8 cellular contexts compared by ENCODE assay signal in genomic region chr7:123557016-123557630, GRCh38. TPM values are rescaled to one million over a fixed set of nuclear protein-coding genes. Genes with fewer than 3 reads are reported as not detected.
DNase-seq lines count a peak whose midpoint lies in the region; ATAC-seq, FAIRE-seq and TF ChIP-seq lines count a peak whose summit lies in the region.

No MANE protein-coding gene starts in this region.

- no peak overlapping the region for H3K4me3 Mint-ChIP-seq in WTC11

- H3K4me1 Mint-ChIP-seq in WTC11: no peaks in the 10 kb centered on the region; the same call in 1 of the 2 replicates

- peak; percentile 21 for ATAC-seq in HG02884 (IDR thresholded peaks at IDR 0.05; ENCODE audit: unreplicated experiment)
- no peak for ATAC-seq in WTC11
- ATAC-seq in upper lobe of right lung: no peak
- no peak for ATAC-seq in GM18909 (IDR thresholded peaks at IDR 0.05; ENCODE audit: poor library complexity, unreplicated experiment)
- ATAC-seq in HG02610 (IDR thresholded peaks at IDR 0.05; ENCODE audit: unreplicated experiment): no peak

- H3K9me2 ChIP-seq in DOHH2 (replicated peaks; ENCODE audit: control insufficient read depth, low read length): no peaks in the 10 kb centered on the region

- H3K36me3 ChIP-seq in DOHH2 (ENCODE audit: control insufficient read depth, low read length): peaks cover 39% of the 10 kb centered on the region
- peaks cover 0 to 2% of the 10 kb centered on the region in 2 donors for H3K36me3 ChIP-seq in kidney (ENCODE audit: control insufficient read depth in 1 of 2, insufficient read depth in 2 of 2, low read length in 2 of 2)
- H3K36me3 ChIP-seq in upper lobe of right lung: peaks cover 16% of the 10 kb centered on the region

- H3K9me3 Mint-ChIP-seq in WTC11: peaks cover 4% of the 10 kb centered on the region; the same call in 1 of the 2 replicates

- H3F3A ChIP-seq in DOHH2 (ENCODE audit: control insufficient read depth, insufficient read depth): no peaks in the 10 kb centered on the region

- no peaks in the 10 kb centered on the region for H3K27me3 Mint-ChIP-seq in WTC11 (ENCODE audit: low read depth)

- peak overlapping the region; percentile 85 to 91 for H3K9ac ChIP-seq in kidney (ENCODE audit: low read length in 2 of 2)

- H4K20me1 ChIP-seq in DOHH2 (ENCODE audit: control insufficient read depth, insufficient read depth, low read depth, low read length): no peaks in the 10 kb centered on the region

- TF ChIP-seq CTCF in DOHH2 (IDR thresholded peaks at IDR 0.05; ENCODE audit: low read depth, low read length, poor library complexity, severe bottlenecking) (no peak), WTC11 (IDR thresholded peaks at IDR 0.05) (no peak), kidney (IDR thresholded peaks at IDR 0.05; ENCODE audit: borderline replicate concordance, extremely low read depth, insufficient read depth) (no peak), upper lobe of right lung (IDR thresholded peaks at IDR 0.05) (no peak)

- H3K9me3 ChIP-seq in DOHH2 (ENCODE audit: control insufficient read depth, insufficient read depth, low read length) (no peaks in the 10 kb centered on the region), kidney (ENCODE audit: control insufficient read depth in 1 of 2, low read length in 2 of 2) (no peaks in the 10 kb centered on the region), upper lobe of right lung (no peaks in the 10 kb centered on the region)

- H3K36me3 Mint-ChIP-seq in WTC11: peaks cover 12% of the 10 kb centered on the region

- FAIRE-seq in kidney (lab: Jason Lieb, UNC): no peak

- POLR2A ChIA-PET in WTC11 (lab: Charles Lee): interaction anchor here (0.5 to 1.2 kb wide), 5 partner anchors 13 to 191 kb away, joined by 3 to 4 read pairs (median 3); partner anchors contain the start of gene IQUB

- H3K27ac ChIP-seq in DOHH2 (ENCODE audit: low read depth, low read length) (peak overlapping the region; percentile 20; the same call in 1 of the 2 replicates), kidney (ENCODE audit: low read depth in 2 of 2, low read length in 2 of 2) (peak overlapping the region; percentile 91 to 94), upper lobe of right lung (peak overlapping the region; percentile 92)

- H3K79me2 ChIP-seq in DOHH2 (ENCODE audit: control insufficient read depth, low read length): peaks cover 45% of the 10 kb centered on the region

- CTCF ChIA-PET in WTC11 (lab: Charles Lee): interaction anchor here (0.9 to 1.9 kb wide), 5 partner anchors 20 to 63 kb away, joined by 3 to 17 read pairs (median 5); partner anchors contain the start of gene IQUB

- H3K27me3 ChIP-seq in DOHH2 (ENCODE audit: control insufficient read depth, low read length): no peaks in the 10 kb centered on the region
- no peaks in the 10 kb centered on the region for H3K27me3 ChIP-seq in upper lobe of right lung

- no peak for DNase-seq in WTC11 (ENCODE audit: low spot score)
- DNase-seq in kidney: no peak
- DNase-seq in upper lobe of right lung: no peak
- no peak for DNase-seq in DMS114 treated with DMSO at 0.1 percent for 48 hours (lab: John Stamatoyannopoulos, UW; ENCODE audit: unreplicated experiment)

- peak overlapping the region; percentile 78 for H3K4me2 ChIP-seq in DOHH2 (ENCODE audit: low read length)

- peak overlapping the region; percentile 79 for H3K4me3 ChIP-seq in DOHH2 (ENCODE audit: low read length)
- peak overlapping the region; percentile 92 to 100 for H3K4me3 ChIP-seq in kidney (ENCODE audit: low read length in 2 of 2)
- H3K4me3 ChIP-seq in upper lobe of right lung: peak overlapping the region; percentile 86

- intact Hi-C loops in kidney (cut with DNase I): no loop called here
- intact Hi-C loops in upper lobe of right lung (cut with DNase I): no loop called here

- H3K4me1 ChIP-seq in DOHH2 (ENCODE audit: control insufficient read depth, low read length): peaks cover 23% of the 10 kb centered on the region
- peaks cover 8 to 14% of the 10 kb centered on the region in 2 donors for H3K4me1 ChIP-seq in kidney (ENCODE audit: control insufficient read depth in 1 of 2, insufficient read depth in 1 of 2, low read depth in 1 of 2, low read length in 2 of 2)
- peaks cover 20% of the 10 kb centered on the region for H3K4me1 ChIP-seq in upper lobe of right lung

- no peak overlapping the region for H3K27ac Mint-ChIP-seq in WTC11

TF ChIP-seq in WTC11, 78 proteins besides CTCF, POLR2A, EP300 and RAD21:
- TF ChIP-seq ZNF532 (CRISPR knock-in tag; IDR thresholded peaks at IDR 0.05; ENCODE audit: borderline replicate concordance): no peak
- 0 out of 2 replicates have a peak, but pooled peaks have one; percentile 4 for TF ChIP-seq TEAD1 (CRISPR knock-in tag; IDR thresholded peaks at IDR 0.05)

RNA-seq across cellular contexts. Expression of gene NDUFA5, which starts 0.5 kb away (rescaled TPM):
- 69.1 to 77.0 TPM (median 72.9 TPM) in 3 replicates for total RNA-seq in WTC11 (2021)
- 115 TPM for total RNA-seq in kidney
- polyA plus RNA-seq in kidney (ENCODE audit: insufficient read depth, low read depth, low replicate concordance): 189 TPM
- total RNA-seq in upper lobe of right lung: 67.1 TPM

RNA-seq across cellular contexts. Expression of gene IQUB, which starts 22.7 kb away (rescaled TPM):
- 0.62 to 0.77 TPM (median 0.71 TPM) in 3 replicates for total RNA-seq in WTC11 (2021)
- total RNA-seq in kidney: 6.9 TPM
- 1.8 TPM for polyA plus RNA-seq in kidney (ENCODE audit: insufficient read depth, low read depth, low replicate concordance)
- 0.75 TPM for total RNA-seq in upper lobe of right lung

RNA-seq across cellular contexts. Expression of gene ASB15, which starts 44.5 kb away (rescaled TPM):
- not detected in 3 replicates for total RNA-seq in WTC11 (2021)
- not detected for total RNA-seq in kidney
- polyA plus RNA-seq in kidney (ENCODE audit: insufficient read depth, low read depth, low replicate concordance): 1.8 TPM
- total RNA-seq in upper lobe of right lung: not detected

Comparison
In these comparisons a context has a peak if more than half of its experiments do, and no peak if none do; other contexts are left out.
1. H3K27ac ChIP-seq: peak in every context shown above with its lines; median percentile 92 in kidney; 92 in upper lobe of right lung; 20 in DOHH2.